23 cellular contexts compared by ENCODE assay signal in the genomic region with DNA sequence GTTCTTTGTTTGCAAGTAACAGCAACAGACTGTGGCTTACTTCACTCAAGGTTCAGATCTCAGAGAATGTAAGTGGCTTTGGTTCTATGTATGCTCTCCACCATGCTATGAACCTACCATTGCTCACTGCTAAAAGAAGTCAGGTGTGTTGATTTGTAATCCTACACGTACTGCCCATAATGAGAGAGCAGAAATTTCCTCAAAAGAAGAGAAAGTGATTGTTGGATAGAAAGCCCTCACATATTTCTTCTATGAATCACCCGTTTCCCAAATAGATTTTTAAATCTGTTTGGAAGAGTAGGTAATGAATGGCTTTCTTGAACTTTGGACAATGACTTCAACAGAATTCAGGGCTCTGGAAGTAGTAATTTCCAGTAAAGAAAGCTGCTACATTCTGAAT.
"Had no signal": no experiment of that assay in that cellular context is flagged by ENCODE, and none has a peak within 500 bp of the region (broad histone marks: within the 10 kb centered on the region; RNA-seq: fewer than 3 reads in every experiment).

No MANE protein-coding gene starts in this region.

- H3K9me3 ChIP-seq: breast epithelium, left ventricle myocardium inferior, right atrium auricular region, stomach had no signal

- H3K36me3 ChIP-seq: breast epithelium, left ventricle myocardium inferior, right atrium auricular region, stomach had no signal

- FAIRE-seq: keratinocyte had no signal

- H3K27me3 ChIP-seq: breast epithelium, stomach had no signal

- H3K27ac ChIP-seq: breast epithelium, left ventricle myocardium inferior, right atrium auricular region, skin epidermis, stomach had no signal

- DNase-seq: activated CD4-positive, alpha-beta T cell treated with anti-CD3 and anti-CD28 coated beads, Interleukin-2, amount 50 U/mL, for 1 hour; activated CD8-positive, alpha-beta memory T cell treated with anti-CD3 and anti-CD28 coated beads for 24 hours; activated CD8-positive, alpha-beta memory T cell treated with anti-CD3 and anti-CD28 coated beads, Interleukin-2, amount 50 U/mL, for 48 hours; activated effector memory CD4-positive, alpha-beta T cell treated with Interleukin-2 at 50 U/mL for 16 hours; activated naive CD4-positive, alpha-beta T cell treated with anti-CD3 and anti-CD28 coated beads, Interleukin-2, amount 50 U/mL, for 16 hours; activated T-cell treated with anti-CD3 and anti-CD28 coated beads, Interleukin-2, amount 50 U/mL, for 48 hours; aorta; cerebellar nuclear complex; effector CD8-positive, alpha-beta T cell; glutamatergic neuron; hypothalamus; left ventricle myocardium inferior; stimulated activated CD4-positive, alpha-beta T cell treated with anti-CD3 and anti-CD28 coated beads, Interleukin-2, amount 100 ng/mL, for 48 hours; stomach; T-cell; trophoblast cell had no signal

- H3K36me3 Mint-ChIP-seq: T-cell had no signal

- H3K4me1 Mint-ChIP-seq: T-cell had no signal

- H3K27ac Mint-ChIP-seq: dendritic cell treated with granulocyte-macrophage colony-stimulating factor and Interleukin-4, amounts not matched to agents 40 ng/mL and 50 ng/mL, for 4 days; T-cell had no signal

- H3K27me3 Mint-ChIP-seq: dendritic cell treated with granulocyte-macrophage colony-stimulating factor and Interleukin-4, amounts not matched to agents 40 ng/mL and 50 ng/mL, for 4 days; T-cell had no signal

- ATAC-seq: activated CD4-positive, CD25-positive, alpha-beta regulatory T cell treated with anti-CD3 and anti-CD28 coated beads, Interleukin-2, amount 50 U/mL, for 24 hours; SK-N-SH treated with all-trans-retinoic acid at 6 μM for 48 hours; T-cell had no signal

- H3K4me3 ChIP-seq: breast epithelium, left ventricle myocardium inferior, right atrium auricular region, skin epidermis, stomach had no signal

- H3K4me1 ChIP-seq: breast epithelium, left ventricle myocardium inferior, right atrium auricular region, stomach had no signal

- H3K4me3 Mint-ChIP-seq: dendritic cell treated with granulocyte-macrophage colony-stimulating factor and Interleukin-4, amounts not matched to agents 40 ng/mL and 50 ng/mL, for 4 days; T-cell had no signal

- H3K9me3 Mint-ChIP-seq: dendritic cell treated with granulocyte-macrophage colony-stimulating factor and Interleukin-4, amounts not matched to agents 40 ng/mL and 50 ng/mL, for 4 days had no signal
